ENCODE assay signal across 1 cellular context in the genomic region with DNA sequence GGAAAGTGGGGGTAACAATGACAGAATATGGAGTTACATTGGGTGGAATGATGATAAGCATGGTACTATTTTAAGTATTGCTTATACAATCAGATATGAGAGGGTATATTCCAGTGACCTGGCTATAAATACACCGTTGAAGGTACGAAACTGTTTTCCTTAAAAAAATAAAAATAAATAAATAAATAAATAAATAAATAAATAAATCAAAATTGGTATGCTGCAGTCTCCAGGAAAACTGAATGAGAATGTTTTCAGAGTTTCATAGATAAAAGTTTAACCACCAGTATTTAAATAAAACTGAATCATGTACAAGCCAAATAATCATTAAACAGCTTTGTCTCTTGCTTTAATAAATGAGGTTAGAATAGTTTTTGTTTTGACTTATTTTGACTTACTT.
TF ChIP-seq lines count a peak whose summit lies in the region.

No MANE protein-coding gene starts in this region.

TF ChIP-seq in HEK293, 187 proteins besides CTCF, POLR2A, EP300 and RAD21 (continued from another document and continues in another):
- TF ChIP-seq HIC1 (tag by site-specific recombination; IDR thresholded peaks at IDR 0.05) (no peak), ZNF169 (tag by site-specific recombination; IDR thresholded peaks at IDR 0.05) (no peak), ZNF121 (tag by site-specific recombination; IDR thresholded peaks at IDR 0.05) (no peak), ZSCAN23 (tag by site-specific recombination; IDR thresholded peaks at IDR 0.05) (no peak), ZBTB6 (tag by site-specific recombination; IDR thresholded peaks at IDR 0.05) (no peak), ELK4 (IDR thresholded peaks at IDR 0.05; ENCODE audit: borderline replicate concordance, low read depth, low read length) (no peak), ZNF548 (tag by site-specific recombination; IDR thresholded peaks at IDR 0.05) (no peak), ZNF274 (IDR thresholded peaks at IDR 0.05; ENCODE audit: low read length) (no peak), ZNF274 (tag by site-specific recombination; IDR thresholded peaks at IDR 0.05; ENCODE audit: borderline replicate concordance) (no peak), OVOL3 (tag by site-specific recombination; IDR thresholded peaks at IDR 0.05) (no peak), ZNF23 (tag by site-specific recombination; IDR thresholded peaks at IDR 0.05; ENCODE audit: borderline replicate concordance) (no peak), ZNF404 (tag by site-specific recombination; IDR thresholded peaks at IDR 0.05) (no peak), ZNF133 (tag by site-specific recombination; IDR thresholded peaks at IDR 0.05) (no peak), ZNF239 (tag by site-specific recombination; IDR thresholded peaks at IDR 0.05) (no peak), ZFP69B (tag by site-specific recombination; IDR thresholded peaks at IDR 0.05) (no peak), ZNF596 (tag by site-specific recombination; IDR thresholded peaks at IDR 0.05) (no peak), SP2 (tag by site-specific recombination; IDR thresholded peaks at IDR 0.05) (no peak), ZBTB48 (tag by site-specific recombination; IDR thresholded peaks at IDR 0.05) (no peak), ZXDB (tag by site-specific recombination; IDR thresholded peaks at IDR 0.05) (peak; percentile 48; the same call in 1 of the 2 replicates), HOXA7 (CRISPR knock-in tag; IDR thresholded peaks at IDR 0.05; ENCODE audit: borderline replicate concordance) (no peak), ZNF558 (tag by site-specific recombination; IDR thresholded peaks at IDR 0.05) (no peak), ZNF549 (tag by site-specific recombination; IDR thresholded peaks at IDR 0.05) (no peak), GLI4 (tag by site-specific recombination; IDR thresholded peaks at IDR 0.05) (no peak), ZNF561 (tag by site-specific recombination; IDR thresholded peaks at IDR 0.05; ENCODE audit: borderline replicate concordance) (no peak), HOXD13 (CRISPR knock-in tag; IDR thresholded peaks at IDR 0.05; ENCODE audit: borderline replicate concordance) (no peak), ZNF266 (tag by site-specific recombination; IDR thresholded peaks at IDR 0.05; ENCODE audit: low read depth) (no peak), ZNF302 (tag by site-specific recombination; IDR thresholded peaks at IDR 0.05; ENCODE audit: low read depth) (no peak), REPIN1 (tag by site-specific recombination; IDR thresholded peaks at IDR 0.05; ENCODE audit: low read depth) (no peak), RBAK (tag by site-specific recombination; IDR thresholded peaks at IDR 0.05) (no peak), ZBTB11 (tag by site-specific recombination; conservative IDR thresholded peaks at IDR 0.05; ENCODE audit: low read depth) (peak; percentile 79), ZNF626 (tag by site-specific recombination; IDR thresholded peaks at IDR 0.05) (no peak), ZNF155 (tag by site-specific recombination; IDR thresholded peaks at IDR 0.05) (no peak), GLI2 (tag by site-specific recombination; IDR thresholded peaks at IDR 0.05; ENCODE audit: borderline replicate concordance, low read depth) (peak; percentile 22; the same call in 1 of the 2 replicates)
- TF ChIP-seq, protein P1, sequence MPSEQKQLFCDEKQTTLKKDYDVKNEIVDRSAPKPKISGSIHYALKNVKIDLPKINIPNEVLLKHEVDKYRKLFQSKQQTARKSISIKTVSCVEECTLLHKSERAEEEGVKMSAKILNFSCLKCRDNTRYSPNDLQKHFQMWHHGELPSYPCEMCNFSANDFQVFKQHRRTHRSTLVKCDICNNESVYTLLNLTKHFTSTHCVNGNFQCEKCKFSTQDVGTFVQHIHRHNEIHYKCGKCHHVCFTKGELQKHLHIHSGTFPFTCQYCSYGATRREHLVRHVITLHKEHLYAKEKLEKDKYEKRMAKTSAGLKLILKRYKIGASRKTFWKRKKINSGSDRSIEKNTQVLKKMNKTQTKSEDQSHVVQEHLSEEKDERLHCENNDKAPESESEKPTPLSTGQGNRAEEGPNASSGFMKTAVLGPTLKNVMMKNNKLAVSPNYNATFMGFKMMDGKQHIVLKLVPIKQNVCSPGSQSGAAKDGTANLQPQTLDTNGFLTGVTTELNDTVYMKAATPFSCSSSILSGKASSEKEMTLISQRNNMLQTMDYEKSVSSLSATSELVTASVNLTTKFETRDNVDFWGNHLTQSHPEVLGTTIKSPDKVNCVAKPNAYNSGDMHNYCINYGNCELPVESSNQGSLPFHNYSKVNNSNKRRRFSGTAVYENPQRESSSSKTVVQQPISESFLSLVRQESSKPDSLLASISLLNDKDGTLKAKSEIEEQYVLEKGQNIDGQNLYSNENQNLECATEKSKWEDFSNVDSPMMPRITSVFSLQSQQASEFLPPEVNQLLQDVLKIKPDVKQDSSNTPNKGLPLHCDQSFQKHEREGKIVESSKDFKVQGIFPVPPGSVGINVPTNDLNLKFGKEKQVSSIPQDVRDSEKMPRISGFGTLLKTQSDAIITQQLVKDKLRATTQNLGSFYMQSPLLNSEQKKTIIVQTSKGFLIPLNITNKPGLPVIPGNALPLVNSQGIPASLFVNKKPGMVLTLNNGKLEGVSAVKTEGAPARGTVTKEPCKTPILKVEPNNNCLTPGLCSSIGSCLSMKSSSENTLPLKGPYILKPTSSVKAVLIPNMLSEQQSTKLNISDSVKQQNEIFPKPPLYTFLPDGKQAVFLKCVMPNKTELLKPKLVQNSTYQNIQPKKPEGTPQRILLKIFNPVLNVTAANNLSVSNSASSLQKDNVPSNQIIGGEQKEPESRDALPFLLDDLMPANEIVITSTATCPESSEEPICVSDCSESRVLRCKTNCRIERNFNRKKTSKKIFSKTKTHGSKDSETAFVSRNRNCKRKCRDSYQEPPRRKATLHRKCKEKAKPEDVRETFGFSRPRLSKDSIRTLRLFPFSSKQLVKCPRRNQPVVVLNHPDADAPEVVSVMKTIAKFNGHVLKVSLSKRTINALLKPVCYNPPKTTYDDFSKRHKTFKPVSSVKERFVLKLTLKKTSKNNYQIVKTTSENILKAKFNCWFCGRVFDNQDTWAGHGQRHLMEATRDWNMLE (tag by site-specific recombination; conservative IDR thresholded peaks at IDR 0.05; ENCODE audit: low read depth): peak; percentile 89
- TF ChIP-seq, protein P2, sequence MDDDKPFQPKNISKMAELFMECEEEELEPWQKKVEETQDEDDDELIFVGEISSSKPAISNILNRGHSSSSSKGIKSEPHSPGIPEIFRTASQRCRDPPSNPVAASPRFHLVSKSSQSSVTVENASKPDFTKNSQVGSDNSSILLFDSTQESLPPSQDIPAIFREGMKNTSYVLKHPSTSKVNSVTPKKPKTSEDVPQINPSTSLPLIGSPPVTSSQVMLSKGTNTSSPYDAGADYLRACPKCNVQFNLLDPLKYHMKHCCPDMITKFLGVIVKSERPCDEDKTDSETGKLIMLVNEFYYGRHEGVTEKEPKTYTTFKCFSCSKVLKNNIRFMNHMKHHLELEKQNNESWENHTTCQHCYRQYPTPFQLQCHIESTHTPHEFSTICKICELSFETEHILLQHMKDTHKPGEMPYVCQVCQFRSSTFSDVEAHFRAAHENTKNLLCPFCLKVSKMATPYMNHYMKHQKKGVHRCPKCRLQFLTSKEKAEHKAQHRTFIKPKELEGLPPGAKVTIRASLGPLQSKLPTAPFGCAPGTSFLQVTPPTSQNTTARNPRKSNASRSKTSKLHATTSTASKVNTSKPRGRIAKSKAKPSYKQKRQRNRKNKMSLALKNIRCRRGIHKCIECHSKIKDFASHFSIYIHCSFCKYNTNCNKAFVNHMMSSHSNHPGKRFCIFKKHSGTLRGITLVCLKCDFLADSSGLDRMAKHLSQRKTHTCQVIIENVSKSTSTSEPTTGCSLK (tag by site-specific recombination; IDR thresholded peaks at IDR 0.05): no peak
- TF ChIP-seq, protein P3, sequence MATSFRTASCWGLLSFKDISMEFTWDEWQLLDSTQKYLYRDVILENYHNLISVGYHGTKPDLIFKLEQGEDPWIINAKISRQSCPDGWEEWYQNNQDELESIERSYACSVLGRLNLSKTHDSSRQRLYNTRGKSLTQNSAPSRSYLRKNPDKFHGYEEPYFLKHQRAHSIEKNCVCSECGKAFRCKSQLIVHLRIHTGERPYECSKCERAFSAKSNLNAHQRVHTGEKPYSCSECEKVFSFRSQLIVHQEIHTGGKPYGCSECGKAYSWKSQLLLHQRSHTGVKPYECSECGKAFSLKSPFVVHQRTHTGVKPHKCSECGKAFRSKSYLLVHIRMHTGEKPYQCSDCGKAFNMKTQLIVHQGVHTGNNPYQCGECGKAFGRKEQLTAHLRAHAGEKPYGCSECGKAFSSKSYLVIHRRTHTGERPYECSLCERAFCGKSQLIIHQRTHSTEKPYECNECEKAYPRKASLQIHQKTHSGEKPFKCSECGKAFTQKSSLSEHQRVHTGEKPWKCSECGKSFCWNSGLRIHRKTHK (tag by site-specific recombination; IDR thresholded peaks at IDR 0.05): no peak
- TF ChIP-seq, protein P4, sequence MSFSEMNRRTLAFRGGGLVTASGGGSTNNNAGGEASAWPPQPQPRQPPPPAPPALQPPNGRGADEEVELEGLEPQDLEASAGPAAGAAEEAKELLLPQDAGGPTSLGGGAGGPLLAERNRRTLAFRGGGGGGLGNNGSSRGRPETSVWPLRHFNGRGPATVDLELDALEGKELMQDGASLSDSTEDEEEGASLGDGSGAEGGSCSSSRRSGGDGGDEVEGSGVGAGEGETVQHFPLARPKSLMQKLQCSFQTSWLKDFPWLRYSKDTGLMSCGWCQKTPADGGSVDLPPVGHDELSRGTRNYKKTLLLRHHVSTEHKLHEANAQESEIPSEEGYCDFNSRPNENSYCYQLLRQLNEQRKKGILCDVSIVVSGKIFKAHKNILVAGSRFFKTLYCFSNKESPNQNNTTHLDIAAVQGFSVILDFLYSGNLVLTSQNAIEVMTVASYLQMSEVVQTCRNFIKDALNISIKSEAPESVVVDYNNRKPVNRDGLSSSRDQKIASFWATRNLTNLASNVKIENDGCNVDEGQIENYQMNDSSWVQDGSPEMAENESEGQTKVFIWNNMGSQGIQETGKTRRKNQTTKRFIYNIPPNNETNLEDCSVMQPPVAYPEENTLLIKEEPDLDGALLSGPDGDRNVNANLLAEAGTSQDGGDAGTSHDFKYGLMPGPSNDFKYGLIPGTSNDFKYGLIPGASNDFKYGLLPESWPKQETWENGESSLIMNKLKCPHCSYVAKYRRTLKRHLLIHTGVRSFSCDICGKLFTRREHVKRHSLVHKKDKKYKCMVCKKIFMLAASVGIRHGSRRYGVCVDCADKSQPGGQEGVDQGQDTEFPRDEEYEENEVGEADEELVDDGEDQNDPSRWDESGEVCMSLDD (tag by site-specific recombination; IDR thresholded peaks at IDR 0.05): no peak
